In the genomic region with DNA sequence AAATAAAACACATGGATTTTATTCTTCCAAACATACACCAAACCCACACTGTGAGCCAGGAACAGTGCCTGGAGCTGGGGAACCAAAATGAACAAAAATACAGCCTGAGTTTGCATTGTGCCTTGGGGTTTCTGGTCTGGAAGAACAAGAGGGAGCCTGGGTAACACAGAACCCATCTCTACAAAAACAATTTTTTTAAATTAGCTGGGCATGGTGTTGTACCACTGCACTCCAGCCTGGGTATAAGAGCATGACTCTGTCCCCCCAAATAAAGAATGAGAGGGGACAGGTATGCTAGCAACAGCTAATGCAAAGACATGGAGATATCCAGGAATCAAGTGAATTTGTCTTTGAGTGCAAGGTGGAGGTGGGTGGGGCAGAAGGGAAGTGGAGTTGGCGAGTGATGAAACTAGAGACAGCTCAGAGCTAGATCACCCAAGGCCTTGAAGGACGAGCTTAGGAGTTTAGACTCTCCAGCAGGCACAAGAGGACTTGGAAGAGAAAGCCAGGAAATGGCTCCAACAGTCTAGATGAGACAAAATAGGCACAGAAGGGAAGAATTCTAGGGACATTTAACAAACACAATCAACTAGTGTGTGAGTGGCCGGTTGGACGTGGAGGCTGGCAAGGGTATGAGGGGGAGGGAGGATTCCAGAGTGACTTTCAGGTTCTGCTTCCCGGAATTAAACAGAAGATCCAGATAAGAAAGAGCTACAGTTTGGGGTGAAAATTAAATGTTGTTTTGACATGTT, we compare ENCODE assay signal across 8 cellular contexts. TPM values are rescaled to one million over a fixed set of nuclear protein-coding genes. Genes with fewer than 3 reads are reported as not detected.
DNase-seq lines count a peak whose midpoint lies in the region; ATAC-seq and TF ChIP-seq lines count a peak whose summit lies in the region.

No MANE protein-coding gene starts in this region.

- H3K4me1 ChIP-seq in PC-3 (ENCODE audit: insufficient read depth, low read length), result peaks cover 25% of the 10 kb centered on the region
- peaks cover 11 to 14% of the 10 kb centered on the region in 2 donors for H3K4me1 ChIP-seq in duodenal mucosa (ENCODE audit: control insufficient read depth in 1 of 2, insufficient read depth in 2 of 2, low read length in 2 of 2)

- H3K27ac ChIP-seq in PC-3 (ENCODE audit: low read length) (peak overlapping the region; percentile 28; the same call in 1 of the 2 replicates), duodenal mucosa (ENCODE audit: low read depth, low read length) (peak overlapping the region; percentile 58)

- H3K4me2 ChIP-seq in PC-3 (ENCODE audit: low read length), result peak overlapping the region; percentile 48; the same call in 1 of the 2 replicates

- H3K9me3 ChIP-seq in PC-3 (ENCODE audit: low read length), result no peaks in the 10 kb centered on the region
- H3K9me3 ChIP-seq in duodenal mucosa (ENCODE audit: control insufficient read depth in 1 of 2, low read length in 2 of 2), result no peaks in the 10 kb centered on the region

- H3K4me3 ChIP-seq in PC-3 (ENCODE audit: low read length) (no peak overlapping the region), duodenal mucosa (ENCODE audit: low read depth in 1 of 2, low read length in 2 of 2) (no peak overlapping the region)

- H3K9me3 Mint-ChIP-seq in osteocyte (ENCODE audit: unreplicated experiment), result no peaks in the 10 kb centered on the region

- no peaks in the 10 kb centered on the region for H4K20me1 ChIP-seq in PC-3 (ENCODE audit: low read length)

- DNase-seq in EL (peak; percentile 40), PC-3 (peak; percentile 69), osteocyte (ENCODE audit: extremely low spot score, unreplicated experiment) (no peak), 8988T (no peak)

- H3K36me3 ChIP-seq in PC-3 (ENCODE audit: low read depth, low read length) (no peaks in the 10 kb centered on the region), duodenal mucosa (ENCODE audit: control insufficient read depth in 1 of 2, insufficient read depth in 2 of 2, low read length in 2 of 2) (no peaks in the 10 kb centered on the region)

- no peak overlapping the region for H2AFZ ChIP-seq in PC-3 (ENCODE audit: low read length)

- no peak overlapping the region for H3K4me3 Mint-ChIP-seq in osteocyte (ENCODE audit: unreplicated experiment)

- no TSS peak for BruUV-seq in PC-3 (replicated peaks; lab: Mats Ljungman, UMichigan)

- CTCF ChIA-PET in PC-3 (lab: Charles Lee), result no interaction called here

- no peak overlapping the region for H3K9ac ChIP-seq in PC-3 (ENCODE audit: low read length)
- peak overlapping the region in 1 of 2 donors; percentile 15 for H3K9ac ChIP-seq in duodenal mucosa (ENCODE audit: low read depth in 1 of 2, low read length in 2 of 2)

- peak overlapping the region; percentile 80 for H3K27ac Mint-ChIP-seq in osteocyte (ENCODE audit: unreplicated experiment)

- H3K27me3 ChIP-seq in PC-3 (ENCODE audit: low read length) (no peaks in the 10 kb centered on the region), duodenal mucosa (ENCODE audit: control insufficient read depth in 1 of 2, insufficient read depth in 2 of 2, low read length in 2 of 2) (peaks cover 0 to 6% of the 10 kb centered on the region in 2 donors)

- peaks cover 54% of the 10 kb centered on the region for H3K79me2 ChIP-seq in PC-3 (ENCODE audit: low read length)

- no peaks in the 10 kb centered on the region for H3K9me2 ChIP-seq in PC-3 (replicated peaks; ENCODE audit: low read length)

- POLR2A ChIA-PET in PC-3 (lab: Charles Lee; ENCODE audit: unreplicated experiment), result no interaction called here

- TF ChIP-seq CTCF in PC-3 (conservative IDR thresholded peaks at IDR 0.05; ENCODE audit: low read depth, low read length) (no peak), osteocyte (IDR thresholded peaks at IDR 0.05) (no peak)

- no peaks in the 10 kb centered on the region for H3F3A ChIP-seq in PC-3 (ENCODE audit: low read length, unreplicated experiment)

- ATAC-seq in PC-3 (peak; percentile 87), HG03442 (IDR thresholded peaks at IDR 0.05; ENCODE audit: unreplicated experiment) (no peak), GM18505 (IDR thresholded peaks at IDR 0.05; ENCODE audit: unreplicated experiment) (no peak), HG02798 (IDR thresholded peaks at IDR 0.05; ENCODE audit: poor library complexity, unreplicated experiment) (no peak)

- H3K27me3 Mint-ChIP-seq in osteocyte (ENCODE audit: unreplicated experiment), result no peaks in the 10 kb centered on the region

- peaks cover 1% of the 10 kb centered on the region for H3K36me3 Mint-ChIP-seq in osteocyte (ENCODE audit: unreplicated experiment)

- H3K4me1 Mint-ChIP-seq in osteocyte (ENCODE audit: unreplicated experiment), result peaks cover 67% of the 10 kb centered on the region

- TF ChIP-seq POLR2A in GM18505 (IDR thresholded peaks at IDR 0.05; ENCODE audit: borderline replicate concordance, extremely low read depth, insufficient read depth, insufficient read length), result no peak

- intact Hi-C loops in PC-3 (cut with micrococcal nuclease), result no loop called here

RNA-seq across cellular contexts. Expression of a gene that starts 47.4 kb away (rescaled TPM):
- total RNA-seq in PC-3 (2014; rRNA removed), result 30.8 and 39.6 TPM in 2 replicates
- total RNA-seq in osteocyte, result 62.2 and 63.0 TPM in 2 replicates

RNA-seq across cellular contexts. Expression of a gene that starts 58.1 kb away (rescaled TPM):
- 11.4 and 15.4 TPM in 2 replicates for total RNA-seq in PC-3 (2014; rRNA removed)
- total RNA-seq in osteocyte, result 57.0 and 60.7 TPM in 2 replicates

Comparison
In these comparisons a context has a peak if more than half of its experiments do, and no peak if none do; other contexts are left out.
1. DNase-seq: peak in EL (single experiment) and PC-3 (single experiment); none in osteocyte (single experiment) and 8988T (single experiment).